Comparison of ENCODE assay signal across 8 cellular contexts in genomic region chr12:84912191-84913142, GRCh38. TPM values are rescaled to one million over a fixed set of nuclear protein-coding genes. Genes with fewer than 3 reads are reported as not detected.
DNase-seq lines count a peak whose midpoint lies in the region; ATAC-seq and TF ChIP-seq lines count a peak whose summit lies in the region.

Gene SLC6A15 (minus strand): TSS chr12:84912799. CDS start chr12:84892120, 20,679 bp downstream.

- H3K4me1 Mint-ChIP-seq in T-cell: peaks cover 6 to 14% (median 14%) of the 10 kb centered on the region in 3 donors

- H4K5ac ChIP-seq in mesendoderm (ENCODE audit: low read length): no peak within 1 kb of the TSS

- peaks cover 0 to 4% (median 0%) of the 10 kb centered on the region in 3 donors for H3K9me3 Mint-ChIP-seq in T-cell

- no peak within 1 kb of the TSS for H2AK5ac ChIP-seq in mesendoderm (ENCODE audit: low read length)

- H2BK15ac ChIP-seq in mesendoderm (replicated peaks; ENCODE audit: low read depth): no peak within 1 kb of the TSS

- peaks cover 26 to 37% of the 10 kb centered on the region in 2 donors for H3K27me3 Mint-ChIP-seq in T-cell

- no peaks in the 10 kb centered on the region for H3K9me3 ChIP-seq in thyroid gland

- peaks cover 13% of the 10 kb centered on the region for H3K79me2 ChIP-seq in mesendoderm (ENCODE audit: control insufficient read depth, insufficient read depth, low read length)

- H3K9ac ChIP-seq in mesendoderm (ENCODE audit: low read length): peak within 1 kb of the TSS; percentile 78

- POLR2A ChIA-PET in GM10248 (lab: Yijun Ruan, JAX): no interaction called here
- POLR2A ChIA-PET in T-cell (lab: Charles Lee): no interaction called here

- no peak within 1 kb of the TSS for H3K27ac Mint-ChIP-seq in T-cell

- H3K23ac ChIP-seq in mesendoderm (ENCODE audit: low read length): peak within 1 kb of the TSS; percentile 7

- H3K27me3 ChIP-seq in mesendoderm (ENCODE audit: insufficient read depth, low read length, poor library complexity): no peaks in the 10 kb centered on the region
- no peaks in the 10 kb centered on the region for H3K27me3 ChIP-seq in thyroid gland

- DNase-seq in GM10248 (ENCODE audit: extremely low spot score) (peak; percentile 25), T-cell (peak in 2 of 34 experiments; percentile 2 to 4), epithelial cell of esophagus (ENCODE audit: low read depth) (peak; percentile 94), mesendoderm (peak; percentile 91), thyroid gland (peak; percentile 59 to 64)
- DNase-seq in Jurkat, Clone E6-1 (ENCODE audit: low read depth, low spot score): no peak
- no peak for DNase-seq in effector CD4-positive, alpha-beta T cell

- H3K27ac ChIP-seq in mesendoderm (ENCODE audit: low read depth, low read length) (peak within 1 kb of the TSS; percentile 33), thyroid gland (no peak within 1 kb of the TSS)

- no peak within 1 kb of the TSS for H3K4ac ChIP-seq in mesendoderm (ENCODE audit: low read depth, low read length)

- no CpG with 5 or more reads among the region's 68 CpGs for WGBS in mesendoderm (ENCODE audit: extremely low coverage, insufficient coverage, low lambda C conversion rate)
- 2 to 5% methylated on average over 26 to 48 of the region's 68 CpGs for WGBS in thyroid gland, 2 donors

- intact Hi-C loops in thyroid gland (cut with DNase I): no loop called here

- peak within 1 kb of the TSS; percentile 26 for H3K18ac ChIP-seq in mesendoderm (ENCODE audit: low read length)

- TF ChIP-seq CTCF in GM10248 (IDR thresholded peaks at IDR 0.05; ENCODE audit: control extremely low read depth, extremely low read depth, low read depth, missing control alignments): no peak
- peak; percentile 57 for TF ChIP-seq CTCF in epithelial cell of esophagus (IDR thresholded peaks at IDR 0.05; ENCODE audit: insufficient read depth, low read depth, low read length, missing control alignments)
- peak in 3 of 6 experiments; percentile 9 to 29 (median 25) for TF ChIP-seq CTCF in thyroid gland (IDR thresholded peaks at IDR 0.05)

- H3K4me3 Mint-ChIP-seq in T-cell: peak within 1 kb of the TSS in 2 of 3 donors; percentile 44 to 60

- no peaks in the 10 kb centered on the region for H3K36me3 ChIP-seq in mesendoderm (ENCODE audit: control insufficient read depth, insufficient read depth, low read length)
- H3K36me3 ChIP-seq in thyroid gland: no peaks in the 10 kb centered on the region

- H3K4me3 ChIP-seq in Jurkat, Clone E6-1 (ENCODE audit: low read length): peak within 1 kb of the TSS; percentile 53
- peak within 1 kb of the TSS; percentile 87 for H3K4me3 ChIP-seq in epithelial cell of esophagus (ENCODE audit: low read length)
- H3K4me3 ChIP-seq in mesendoderm (ENCODE audit: low read length): peak within 1 kb of the TSS; percentile 91
- H3K4me3 ChIP-seq in thyroid gland (replicated peaks in 1 of 3): peak within 1 kb of the TSS; percentile 1 to 35 (median 33)

- ATAC-seq in T-cell (replicated peaks in 1 of 4) (peak in 1 of 4 experiments; percentile 13), GM19324 (IDR thresholded peaks at IDR 0.05; ENCODE audit: low FRiP score, unreplicated experiment) (no peak)

- H2BK120ac ChIP-seq in mesendoderm (ENCODE audit: low read depth, low read length): no peak within 1 kb of the TSS

- H3K56ac ChIP-seq in mesendoderm (ENCODE audit: low read length): peak within 1 kb of the TSS; percentile 80

- no peak within 1 kb of the TSS for H2BK5ac ChIP-seq in mesendoderm (ENCODE audit: low read length)

- no peak for TF ChIP-seq POLR2A in thyroid gland (IDR thresholded peaks at IDR 0.05)

- no peaks in the 10 kb centered on the region for H3K36me3 Mint-ChIP-seq in T-cell

- H3K4me2 ChIP-seq in mesendoderm (ENCODE audit: low read length): peak within 1 kb of the TSS; percentile 96

- no peaks in the 10 kb centered on the region for H3K4me1 ChIP-seq in mesendoderm (ENCODE audit: control insufficient read depth, low read depth, low read length)
- H3K4me1 ChIP-seq in thyroid gland: peaks cover 7 to 27% of the 10 kb centered on the region in 2 donors

- peaks cover 2% of the 10 kb centered on the region for H3K79me1 ChIP-seq in mesendoderm (ENCODE audit: low read length)

- no peak within 1 kb of the TSS for H4K8ac ChIP-seq in mesendoderm (ENCODE audit: low read depth, low read length)

- CTCF ChIA-PET in GM10248 (lab: Yijun Ruan, JAX): no interaction called here
- CTCF ChIA-PET in T-cell (lab: Charles Lee): interaction anchor here in 1 of 2 donors (0.6 kb wide), 1 partner anchor 27 kb away, joined by 6 read pairs; no protein-coding TSS in a partner anchor

RNA-seq across cellular contexts. Expression of gene SLC6A15, which starts in this region (rescaled TPM):
- not detected for polyA plus RNA-seq in Jurkat, Clone E6-1 (2012; ENCODE audit: insufficient read depth, insufficient read length)
- total RNA-seq in T-cell: under 1 TPM in 1 of 5 donors, not detected in 4; 0.12 TPM
- 15.9 TPM for polyA plus RNA-seq in mesendoderm (2013, experiment 1 of 2)
- 15.2 TPM for polyA plus RNA-seq in mesendoderm (2013, experiment 2 of 2)
- total RNA-seq in thyroid gland: 1 to 10 TPM in 3 of 4 donors, under 1 TPM in 1; 0.89 to 4.0 (median 1.6) TPM

Comparison
In these comparisons a context has a peak if more than half of its experiments do, and no peak if none do; other contexts are left out.
1. DNase-seq: peak in GM10248 (single experiment), epithelial cell of esophagus (single experiment), mesendoderm (single experiment) and thyroid gland (2 of 2); none in Jurkat, Clone E6-1 (single experiment) and effector CD4-positive, alpha-beta T cell (single experiment).
2. H3K4me3 ChIP-seq: peak in every context shown above with its lines; median percentile 91 in mesendoderm; 87 in epithelial cell of esophagus; 53 in Jurkat, Clone E6-1; 33 in thyroid gland.